In the genomic region with DNA sequence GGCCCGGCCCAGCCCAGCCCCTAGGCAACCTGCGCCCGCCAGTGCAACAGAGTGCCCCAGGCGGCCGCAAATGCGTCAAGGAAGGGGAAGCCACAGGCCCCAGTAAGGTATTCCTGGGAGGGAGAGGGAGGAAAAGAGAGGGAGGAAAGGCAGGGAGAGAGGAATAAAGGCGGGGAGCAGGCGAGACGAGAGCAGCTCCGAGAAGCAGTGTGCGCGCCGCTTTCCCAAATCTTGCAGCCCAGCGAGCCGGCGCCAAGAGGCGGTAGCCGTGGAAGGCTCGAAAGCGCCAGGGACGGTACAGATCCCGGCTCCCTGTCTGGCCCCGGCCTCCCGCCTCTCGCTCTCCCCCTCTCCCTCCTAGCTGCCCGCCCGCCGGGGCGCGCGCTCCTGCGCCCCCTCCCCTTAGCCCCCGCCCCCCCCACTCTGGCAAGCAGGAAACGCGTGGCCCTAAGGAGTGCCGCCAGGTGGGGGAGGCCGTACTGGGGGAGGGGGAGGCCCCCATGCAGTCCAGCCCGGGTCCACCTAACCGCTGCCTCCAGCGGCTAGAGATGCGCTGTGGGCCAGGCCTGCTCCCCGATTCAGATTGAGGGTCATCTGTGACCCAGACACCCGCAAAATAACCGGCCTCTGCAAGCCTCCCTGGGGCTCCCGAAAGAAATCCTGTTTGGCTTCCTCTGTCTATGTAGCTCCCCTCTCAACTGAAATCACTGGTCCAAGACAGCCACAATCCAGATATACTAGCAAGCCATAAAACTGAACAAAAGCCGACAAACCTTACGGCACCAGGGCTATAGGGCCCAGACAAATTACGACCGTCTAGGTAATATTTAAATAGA, we compare ENCODE assay signal across 8 cellular contexts. TPM values are rescaled to one million over a fixed set of nuclear protein-coding genes. Genes with fewer than 3 reads are reported as not detected.
DNase-seq lines count a peak whose midpoint lies in the region; ATAC-seq and TF ChIP-seq lines count a peak whose summit lies in the region.

No MANE protein-coding gene starts in this region.

- intact Hi-C loops in OCI-LY7 (cut with micrococcal nuclease; ENCODE audit: unreplicated experiment) = no loop called here

- H3K4me2 ChIP-seq in GM23248 (ENCODE audit: unreplicated experiment) = peak overlapping the region; percentile 100
- H3K4me2 ChIP-seq in OCI-LY7 (ENCODE audit: low read length) = no peak overlapping the region

- WGBS in GM23248 (ENCODE audit: low coverage in 1 of 2, low lambda C conversion rate in 2 of 2, missing lambda C conversion rate in 2 of 2), 2 experiments = 1 to 3% methylated on average over 27 to 49 of the region's 49 CpGs

- no peaks in the 10 kb centered on the region for H3K36me3 Mint-ChIP-seq in memory B cell

- peaks cover 11% of the 10 kb centered on the region for H3F3A ChIP-seq in GM23248 (ENCODE audit: insufficient read depth)

- H3K36me3 ChIP-seq in GM23248 (ENCODE audit: low read depth) (peaks cover 4% of the 10 kb centered on the region; the same call in 1 of the 2 replicates), OCI-LY7 (ENCODE audit: insufficient read depth, low read length) (no peaks in the 10 kb centered on the region)

- CTCF ChIA-PET in OCI-LY7 (lab: Charles Lee; ENCODE audit: unreplicated experiment) = no interaction called here

- peak; percentile 68 for DNase-seq in A172 (ENCODE audit: low spot score)
- DNase-seq in GM23248 = peak; percentile 79
- DNase-seq in SW480 (ENCODE audit: low spot score) = peak; percentile 77
- DNase-seq in memory B cell (ENCODE audit: low spot score in 2 of 2) = peak in 1 of 2 donors; percentile 12
- no peak for DNase-seq in OCI-LY7 (ENCODE audit: low spot score)
- DNase-seq in COLO829 (ENCODE audit: low spot score) = no peak
- DNase-seq in AML-193 (lab: John Stamatoyannopoulos, UW) = no peak
- no peak for DNase-seq in SKM-1 (lab: John Stamatoyannopoulos, UW; ENCODE audit: unreplicated experiment)

- H3K4me3 ChIP-seq in GM23248 (peak overlapping the region; percentile 83), OCI-LY7 (ENCODE audit: low read depth, low read length, poor library complexity, severe bottlenecking) (no peak overlapping the region)

- no peaks in the 10 kb centered on the region for H4K20me1 ChIP-seq in GM23248 (ENCODE audit: insufficient read depth)
- no peaks in the 10 kb centered on the region for H4K20me1 ChIP-seq in OCI-LY7 (ENCODE audit: insufficient read depth, low read length)

- peaks cover 2% of the 10 kb centered on the region for H3K9me3 Mint-ChIP-seq in memory B cell

- no peak for ATAC-seq in memory B cell (ENCODE audit: low read depth)

- no TSS peak for BruUV-seq in OCI-LY7 (replicated peaks; lab: Mats Ljungman, UMichigan)

- no peak for TF ChIP-seq CTCF in OCI-LY7 (conservative IDR thresholded peaks at IDR 0.05; ENCODE audit: low read length)

- peaks cover 21% of the 10 kb centered on the region for H3K27me3 Mint-ChIP-seq in memory B cell

- H3K27me3 ChIP-seq in GM23248 (replicated peaks; ENCODE audit: insufficient read depth) = no peaks in the 10 kb centered on the region

- H3K4me1 Mint-ChIP-seq in memory B cell = peaks cover 6% of the 10 kb centered on the region

- peak overlapping the region; percentile 98 for H3K9ac ChIP-seq in GM23248

- peaks cover 10% of the 10 kb centered on the region for H3K4me1 ChIP-seq in GM23248 (ENCODE audit: insufficient read depth)
- no peaks in the 10 kb centered on the region for H3K4me1 ChIP-seq in OCI-LY7 (ENCODE audit: insufficient read depth, low read length, poor library complexity, severe bottlenecking)

- POLR2A ChIA-PET in OCI-LY7 (lab: Charles Lee) = interaction anchor here (0.6 to 1.1 kb wide), 2 partner anchors 39 to 1243 kb away, joined by 3 read pairs; no protein-coding TSS in a partner anchor

- peak overlapping the region; percentile 84 for H3K27ac Mint-ChIP-seq in memory B cell

- H3K79me2 ChIP-seq in GM23248 (ENCODE audit: insufficient read depth) = peaks cover 100% of the 10 kb centered on the region
- H3K79me2 ChIP-seq in OCI-LY7 (ENCODE audit: insufficient read depth, low read depth, low read length) = no peaks in the 10 kb centered on the region

- H3K9me2 ChIP-seq in GM23248 (ENCODE audit: insufficient read depth) (no peaks in the 10 kb centered on the region), OCI-LY7 (ENCODE audit: insufficient read depth, low read length) (no peaks in the 10 kb centered on the region)

- H3K4me3 Mint-ChIP-seq in memory B cell = no peak overlapping the region

- in situ Hi-C loops in GM23248 (cut with MboI) = loop anchor here (10.0 kb wide), 2 partner anchors 975 to 1315 kb away; no protein-coding TSS in a partner anchor

- H3K9me3 ChIP-seq in GM23248 (ENCODE audit: low read depth) = no peaks in the 10 kb centered on the region
- H3K9me3 ChIP-seq in OCI-LY7 (ENCODE audit: low read length) = no peaks in the 10 kb centered on the region

- H2AFZ ChIP-seq in GM23248 (no peak overlapping the region), OCI-LY7 (ENCODE audit: low read length) (no peak overlapping the region)

- H3K27ac ChIP-seq in GM23248 (peak overlapping the region; percentile 99), OCI-LY7 (ENCODE audit: low read depth, low read length, poor library complexity, severe bottlenecking) (no peak overlapping the region)

RNA-seq across cellular contexts. Expression of a gene that starts 4.2 kb away (rescaled TPM):
- total RNA-seq in A172 (2014; rRNA removed; shearing (Covaris generic)) = 26.4 and 30.7 TPM in 2 replicates
- 27.4 and 29.3 TPM in 2 replicates for total RNA-seq in GM23248 (2014; rRNA removed; shearing (Covaris generic))
- polyA plus RNA-seq in GM23248 (2016; fragmentation: Nextera tagmentation; extraction: Ambion mirVana) = 27.1 and 28.0 TPM in 2 replicates
- not detected in 2 replicates for total RNA-seq in OCI-LY7 (2014; rRNA removed; shearing (Covaris generic))
- total RNA-seq in OCI-LY7 (2022) = not detected in 2 replicates

RNA-seq across cellular contexts. Expression of a gene that starts 4.5 kb away (rescaled TPM):
- 74.8 and 88.6 TPM in 2 replicates for total RNA-seq in A172 (2014; rRNA removed; shearing (Covaris generic))
- total RNA-seq in GM23248 (2014; rRNA removed; shearing (Covaris generic)) = 32.1 and 43.7 TPM in 2 replicates
- 26.9 and 28.3 TPM in 2 replicates for polyA plus RNA-seq in GM23248 (2016; fragmentation: Nextera tagmentation; extraction: Ambion mirVana)
- total RNA-seq in OCI-LY7 (2014; rRNA removed; shearing (Covaris generic)) = not detected in 2 replicates
- not detected in 2 replicates for total RNA-seq in OCI-LY7 (2022)

RNA-seq across cellular contexts. Expression of a gene that starts 13.4 kb away (rescaled TPM):
- total RNA-seq in A172 (2014; rRNA removed; shearing (Covaris generic)) = not detected in 2 replicates
- total RNA-seq in GM23248 (2014; rRNA removed; shearing (Covaris generic)) = 3.4 and 6.6 TPM in 2 replicates
- 14.3 and 15.8 TPM in 2 replicates for polyA plus RNA-seq in GM23248 (2016; fragmentation: Nextera tagmentation; extraction: Ambion mirVana)
- 4.1 and 6.0 TPM in 2 replicates for total RNA-seq in OCI-LY7 (2014; rRNA removed; shearing (Covaris generic))
- 0.42 and 1.2 TPM in 2 replicates for total RNA-seq in OCI-LY7 (2022)

RNA-seq across cellular contexts. Expression of a gene that starts 15.2 kb away (rescaled TPM):
- total RNA-seq in A172 (2014; rRNA removed; shearing (Covaris generic)) = 1.2 TPM in 2 replicates
- 8.3 and 10.5 TPM in 2 replicates for total RNA-seq in GM23248 (2014; rRNA removed; shearing (Covaris generic))
- 8.0 and 8.4 TPM in 2 replicates for polyA plus RNA-seq in GM23248 (2016; fragmentation: Nextera tagmentation; extraction: Ambion mirVana)
- not detected in 2 replicates for total RNA-seq in OCI-LY7 (2014; rRNA removed; shearing (Covaris generic))
- total RNA-seq in OCI-LY7 (2022) = not detected in 2 replicates

RNA-seq across cellular contexts. Expression of a gene that starts 17.5 kb away (rescaled TPM):
- 0.07 and 0.41 TPM in 2 replicates for total RNA-seq in A172 (2014; rRNA removed; shearing (Covaris generic))
- total RNA-seq in GM23248 (2014; rRNA removed; shearing (Covaris generic)) = 0.63 and 2.1 TPM in 2 replicates
- 1.2 and 1.9 TPM in 2 replicates for polyA plus RNA-seq in GM23248 (2016; fragmentation: Nextera tagmentation; extraction: Ambion mirVana)
- total RNA-seq in OCI-LY7 (2014; rRNA removed; shearing (Covaris generic)) = 0.41 TPM in 1 of 2 replicates, not detected in the other
- 2.6 and 2.7 TPM in 2 replicates for total RNA-seq in OCI-LY7 (2022)

Comparison
In these comparisons a context has a peak if more than half of its experiments do, and no peak if none do; other contexts are left out.
1. DNase-seq: peak in A172 (single experiment), GM23248 (single experiment) and SW480 (single experiment); none in OCI-LY7 (single experiment), COLO829 (single experiment), AML-193 (0 of 2) and SKM-1 (single experiment).
2. RNA of a gene that starts 4.2 kb away (total RNA-seq): 27.4 to 29.3 TPM in GM23248 and 26.4 to 30.7 TPM in A172; not detected in OCI-LY7; every median in the first group is over 10 times any median in the second.
3. RNA of a gene that starts 4.5 kb away (total RNA-seq): 74.8 to 88.6 TPM in A172 and 32.1 to 43.7 TPM in GM23248; not detected in OCI-LY7; every median in the first group is over 10 times any median in the second.